In the genomic region with DNA sequence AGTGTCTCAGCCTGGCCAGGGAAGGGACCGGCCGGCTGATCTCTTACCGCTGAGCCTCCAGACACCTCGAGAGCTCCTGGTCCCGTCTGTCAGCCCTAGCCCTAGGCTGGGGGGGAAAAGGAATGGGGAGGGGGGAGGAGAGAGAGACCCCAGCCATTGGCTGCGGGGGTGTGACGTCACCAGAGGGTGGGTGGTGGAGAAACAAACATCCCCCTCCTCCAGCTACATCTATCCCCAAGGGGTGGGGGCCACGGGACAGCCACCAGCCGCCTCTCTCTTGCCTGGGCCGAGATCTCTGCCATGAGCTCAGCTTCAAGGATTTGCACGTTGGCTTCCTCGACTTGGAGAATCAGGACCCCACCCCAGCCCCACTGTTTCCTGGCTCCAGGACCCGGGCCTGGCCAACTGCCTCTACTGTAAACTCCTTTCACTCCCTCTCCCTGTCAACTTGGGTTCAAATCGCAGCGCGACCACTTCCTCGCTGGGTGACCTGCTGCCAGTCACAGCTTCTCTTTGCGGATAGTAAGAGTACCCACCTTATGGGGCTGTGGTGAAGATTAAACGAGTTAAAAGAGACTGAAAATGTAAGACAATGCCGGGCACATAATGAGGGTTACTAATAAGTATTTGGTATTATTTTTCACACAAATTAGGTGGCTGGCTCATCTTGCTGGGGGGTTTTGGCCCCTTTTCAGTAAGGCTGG, we compare ENCODE assay signal across 12 cellular contexts. TPM values are rescaled to one million over a fixed set of nuclear protein-coding genes. Genes with fewer than 3 reads are reported as not detected.
A peak's percentile ranks its signal among the peaks of the same experiment; 100 is the strongest.
DNase-seq lines count a peak whose midpoint lies in the region; ATAC-seq and TF ChIP-seq lines count a peak whose summit lies in the region.
"Had no signal": no experiment of that assay in that cellular context is flagged by ENCODE, and none has a peak within 500 bp of the region (broad histone marks: within the 10 kb centered on the region; RNA-seq: fewer than 3 reads in every experiment).

TSS of gene PRX (minus strand) at position 88 of the 704 bp plus-strand sequence. CDS start 5,446 bp downstream, outside the sequence.

- H4K20me1 ChIP-seq in SK-N-SH (ENCODE audit: insufficient read depth): no peaks in the 10 kb centered on the region

- peak; percentile 72 for DNase-seq in SK-N-SH
- peak; percentile 68 for DNase-seq in UCSD-AML1 (lab: John Stamatoyannopoulos, UW; ENCODE audit: unreplicated experiment)
- DNase-seq in anterior cingulate cortex (lab: John Stamatoyannopoulos, UW): no peak
- DNase-seq in central memory CD4-positive, alpha-beta T cell: no peak
- DNase-seq: DMS 273 treated with DMSO at 0.1 percent for 48 hours; NCI-H146; stimulated activated CD4-positive, alpha-beta T cell treated with anti-CD3 and anti-CD28 coated beads, Interleukin-2, amount 100 ng/mL, for 48 hours had no signal

- WGBS in SK-N-SH (ENCODE audit: low lambda C conversion rate): 74% methylated on average over 20 of the region's 20 CpGs

- no peak within 1 kb of the TSS for H3K4me3 ChIP-seq in SK-N-SH (ENCODE audit: low read depth in 2 of 2, low read length in 1 of 2)
- H3K4me3 ChIP-seq in iPS-20b (ENCODE audit: low read length): peak within 1 kb of the TSS; percentile 48; the same call in 1 of the 2 replicates
- peak within 1 kb of the TSS in 1 of 3 donors; percentile 45 for H3K4me3 ChIP-seq in skeletal muscle tissue (ENCODE audit: low read length in 3 of 3)

- H3K9me3 ChIP-seq in SK-N-SH: no peaks in the 10 kb centered on the region
- no peaks in the 10 kb centered on the region for H3K9me3 ChIP-seq in iPS-20b (ENCODE audit: insufficient read depth, low read depth, low read length)
- H3K9me3 ChIP-seq in skeletal muscle tissue (ENCODE audit: control insufficient read depth in 3 of 3, low read length in 3 of 3): no peaks in the 10 kb centered on the region
- H3K9me3 ChIP-seq: neutrophil had no signal

- H3K9ac ChIP-seq in SK-N-SH (no peak within 1 kb of the TSS), iPS-20b (ENCODE audit: low read depth, low read length) (peak within 1 kb of the TSS; percentile 59; the same call in 1 of the 2 replicates), skeletal muscle tissue (ENCODE audit: low read depth in 1 of 3, low read length in 3 of 3) (peak within 1 kb of the TSS; percentile 61 to 85 (median 83))

- no peak within 1 kb of the TSS for H3K4me2 ChIP-seq in SK-N-SH

- POLR2A ChIA-PET in SK-N-SH (lab: Yijun Ruan, JAX): interaction anchor here (0.6 to 0.7 kb wide), 2 partner anchors 9 to 65 kb away, joined by 3 read pairs; partner anchors contain the start of gene PLD3

- H3K9me2 ChIP-seq in SK-N-SH: no peaks in the 10 kb centered on the region

- H3K79me2 ChIP-seq in SK-N-SH (ENCODE audit: insufficient read depth): no peaks in the 10 kb centered on the region

- no peaks in the 10 kb centered on the region for H3K27me3 ChIP-seq in SK-N-SH (ENCODE audit: insufficient read depth)
- no peaks in the 10 kb centered on the region for H3K27me3 ChIP-seq in iPS-20b (ENCODE audit: insufficient read depth, low read length)
- H3K27me3 ChIP-seq in skeletal muscle tissue (ENCODE audit: control insufficient read depth in 3 of 3, insufficient read depth in 3 of 3, low read length in 3 of 3): no peaks in the 10 kb centered on the region

- CTCF ChIA-PET in SK-N-SH (lab: Yijun Ruan, JAX): interaction anchor here (1.1 to 3.3 kb wide), 6 partner anchors 8 to 221 kb away, joined by 3 to 15 read pairs (median 6); partner anchors contain the start of gene SERTAD3

- TF ChIP-seq EP300 in SK-N-SH (IDR thresholded peaks at IDR 0.05; ENCODE audit: borderline replicate concordance in 1 of 2, low read depth in 1 of 2, low read length in 1 of 2): no peak

- H3F3A ChIP-seq in SK-N-SH (replicated peaks; ENCODE audit: insufficient read depth): peaks cover 9% of the 10 kb centered on the region

- no peaks in the 10 kb centered on the region; a peak in 1 of 4 replicates for H3K4me1 ChIP-seq in SK-N-SH (ENCODE audit: control insufficient read depth in 1 of 2, insufficient read depth in 2 of 2, low read depth in 1 of 2, low read length in 1 of 2)
- H3K4me1 ChIP-seq in iPS-20b (ENCODE audit: insufficient read depth, low read length): peaks cover 4% of the 10 kb centered on the region
- peaks cover 40 to 59% (median 41%) of the 10 kb centered on the region in 3 donors for H3K4me1 ChIP-seq in skeletal muscle tissue (ENCODE audit: control insufficient read depth in 3 of 3, insufficient read depth in 3 of 3, low read length in 3 of 3)

- no peak for ATAC-seq in SK-N-SH treated with all-trans-retinoic acid at 6 μM for 48 hours
- ATAC-seq in GM19467 (IDR thresholded peaks at IDR 0.05; ENCODE audit: unreplicated experiment): no peak

- H2AFZ ChIP-seq in SK-N-SH (ENCODE audit: low read depth): no peak within 1 kb of the TSS

- no peak for TF ChIP-seq CTCF in SK-N-SH (IDR thresholded peaks at IDR 0.05)

- no peak for TF ChIP-seq RAD21 in SK-N-SH (IDR thresholded peaks at IDR 0.05; ENCODE audit: low read length)

- H3K27ac ChIP-seq in SK-N-SH (ENCODE audit: low read depth in 2 of 2, low read length in 1 of 2) (no peak within 1 kb of the TSS), iPS-20b (ENCODE audit: low read length) (no peak within 1 kb of the TSS), skeletal muscle tissue (ENCODE audit: low read depth, low read length) (peak within 1 kb of the TSS; percentile 95)
- H3K27ac ChIP-seq: neutrophil had no signal

- H3K36me3 ChIP-seq in SK-N-SH (replicated peaks in 1 of 2; ENCODE audit: control insufficient read depth in 1 of 2, insufficient read depth in 2 of 2, low read length in 1 of 2): no peaks in the 10 kb centered on the region
- H3K36me3 ChIP-seq in iPS-20b (ENCODE audit: insufficient read depth, low read depth, low read length): no peaks in the 10 kb centered on the region
- H3K36me3 ChIP-seq in skeletal muscle tissue (ENCODE audit: control insufficient read depth in 3 of 3, insufficient read depth in 3 of 3, low read length in 3 of 3): no peaks in the 10 kb centered on the region
- H3K36me3 ChIP-seq: neutrophil had no signal

TF ChIP-seq in SK-N-SH, 30 proteins besides CTCF, POLR2A, EP300 and RAD21:
- TF ChIP-seq IRF3 (IDR thresholded peaks at IDR 0.05; ENCODE audit: low read depth, low read length) (no peak), TEAD4 (IDR thresholded peaks at IDR 0.05; ENCODE audit: borderline replicate concordance, insufficient read depth) (no peak), GATA2 (CRISPR knock-in tag; IDR thresholded peaks at IDR 0.05) (no peak), FOXM1 (IDR thresholded peaks at IDR 0.05; ENCODE audit: low read depth) (no peak), MEF2A (IDR thresholded peaks at IDR 0.05; ENCODE audit: borderline replicate concordance, low read depth) (no peak), CHD2 (IDR thresholded peaks at IDR 0.05; ENCODE audit: low read length, partially characterized antibody) (no peak), USF1 (IDR thresholded peaks at IDR 0.05; ENCODE audit: borderline replicate concordance, low read depth) (no peak)

TF ChIP-seq in SK-N-SH treated with all-trans-retinoic acid at 6 μM for 48 hours, 23 proteins besides CTCF, POLR2A, EP300 and RAD21:
- TF ChIP-seq SNAI2 (CRISPR knock-in tag; IDR thresholded peaks at IDR 0.05) (no peak), GLIS3 (CRISPR knock-in tag; IDR thresholded peaks at IDR 0.05) (no peak)

RNA-seq across cellular contexts. Expression of gene PRX, which starts in this region (rescaled TPM):
- polyA plus RNA-seq in SK-N-SH (2012; rRNA removed): 2.2 TPM in 2 replicates
- 1.0 and 1.5 TPM in 2 replicates for polyA plus RNA-seq in SK-N-SH (2012; cell fraction: cytosol; rRNA removed)
- polyA plus RNA-seq in SK-N-SH (2012; cell fraction: nucleus; rRNA removed): 2.9 and 4.3 TPM in 2 replicates
- 8.4 TPM for total RNA-seq in skeletal muscle tissue

Comparison
In these comparisons a context has a peak if more than half of its experiments do, and no peak if none do; other contexts are left out.
1. DNase-seq: peak in SK-N-SH (single experiment) and UCSD-AML1 (single experiment); none in anterior cingulate cortex (0 of 58) and central memory CD4-positive, alpha-beta T cell (single experiment).